12 cellular contexts compared by ENCODE assay signal in the genomic region with DNA sequence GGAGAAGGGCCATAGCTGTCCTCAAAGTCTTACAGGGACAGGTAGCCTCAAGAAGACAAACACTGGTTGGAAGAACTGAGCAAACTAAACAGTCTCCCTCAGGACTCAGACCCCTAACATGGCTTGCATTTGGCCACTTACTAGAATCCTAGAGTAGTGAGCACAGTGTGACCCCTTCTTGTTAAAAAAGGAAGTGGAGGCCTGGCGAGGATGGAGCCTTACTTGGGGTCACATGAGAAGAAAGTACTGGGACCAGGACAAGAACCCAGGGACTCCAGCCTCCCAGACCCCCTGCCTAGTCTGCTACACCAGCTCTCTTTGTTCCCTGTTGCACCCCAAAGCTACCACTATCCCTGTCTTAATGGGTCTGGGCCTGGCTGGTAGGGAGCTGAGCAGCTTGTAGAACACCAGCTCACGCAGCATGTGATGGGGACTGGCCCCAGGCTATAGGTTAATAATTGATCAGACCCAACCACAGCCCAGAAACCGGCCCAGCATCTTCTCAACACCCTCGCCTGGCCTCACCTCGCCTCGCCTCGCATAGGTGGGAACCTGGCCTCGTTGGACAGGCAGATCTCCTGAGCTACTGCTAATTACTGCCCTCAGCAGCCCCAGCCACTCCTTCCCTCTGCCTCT. TPM values are rescaled to one million over a fixed set of nuclear protein-coding genes. Genes with fewer than 3 reads are reported as not detected.
DNase-seq lines count a peak whose midpoint lies in the region; ATAC-seq and TF ChIP-seq lines count a peak whose summit lies in the region.
"Had no signal": no experiment of that assay in that cellular context is flagged by ENCODE, and none has a peak within 500 bp of the region (broad histone marks: within the 10 kb centered on the region; RNA-seq: fewer than 3 reads in every experiment).

No MANE protein-coding gene starts in this region.

- intact Hi-C loops in transverse colon (cut with DNase I; ENCODE audit: low total_unique reads), result no loop called here

- no peaks in the 10 kb centered on the region for H3K27me3 ChIP-seq in transverse colon
- H3K27me3 ChIP-seq: ascending aorta had no signal

- no peak for TF ChIP-seq EP300 in transverse colon (IDR thresholded peaks at IDR 0.05; ENCODE audit: low read depth)

- WGBS in transverse colon (ENCODE audit: low coverage in 1 of 2), 2 donors, result 47% methylated on average over 8 of the region's 8 CpGs; no CpG with 5 or more reads in 1 of the 2 donors

- no peak overlapping the region for H3K27ac ChIP-seq in transverse colon
- H3K27ac ChIP-seq: ascending aorta had no signal

- ATAC-seq in GM19025 (IDR thresholded peaks at IDR 0.05; ENCODE audit: low read depth, unreplicated experiment) (peak; percentile 83), HG02943 (IDR thresholded peaks at IDR 0.05; ENCODE audit: low read depth, unreplicated experiment) (peak; percentile 66)
- ATAC-seq: activated CD4-positive, alpha-beta T cell treated with anti-CD3 and anti-CD28 coated beads for 36 hours had no signal

- TF ChIP-seq CTCF in transverse colon (IDR thresholded peaks at IDR 0.05), result no peak

- H3K36me3 ChIP-seq in transverse colon, result no peaks in the 10 kb centered on the region
- H3K36me3 ChIP-seq: ascending aorta had no signal

- H3K4me3 ChIP-seq in transverse colon, result no peak overlapping the region
- H3K4me3 ChIP-seq: ascending aorta had no signal

- in situ Hi-C loops in transverse colon (cut with MboI; ENCODE audit: low pct_ligation_motif_present in 1 of 4, low pct_unique_long_range_greater_than_20kb in 1 of 4, low sequenced_read_pairs in 3 of 4), result no loop called here

- DNase-seq in glomerular visceral epithelial cell (ENCODE audit: extremely low spot score), result peak; percentile 43
- peak; percentile 72 for DNase-seq in transverse colon
- DNase-seq in foreskin melanocyte, result no peak
- no peak for DNase-seq in GDM1 (lab: John Stamatoyannopoulos, UW)
- no peak for DNase-seq in NCI-H82 (lab: John Stamatoyannopoulos, UW)
- DNase-seq: activated CD4-positive, alpha-beta T cell treated with anti-CD3 and anti-CD28 coated beads for 36 hours; foreskin fibroblast; OCI-M1; T-helper 1 cell had no signal

- no peak for TF ChIP-seq POLR2A in transverse colon (IDR thresholded peaks at IDR 0.05)

- H3K9me3 ChIP-seq in transverse colon, result no peaks in the 10 kb centered on the region
- H3K9me3 ChIP-seq: ascending aorta had no signal

- peaks cover 0 to 2% (median 0%) of the 10 kb centered on the region in 4 donors for H3K4me1 ChIP-seq in transverse colon
- H3K4me1 ChIP-seq: ascending aorta had no signal

RNA-seq across cellular contexts. Expression of gene DGAT2, which starts 17.6 kb away (rescaled TPM):
- total RNA-seq in transverse colon, result 1 to 10 TPM in 2 of 4 donors, not detected in 2; 3.3 to 3.7 TPM

RNA-seq across cellular contexts. Expression of gene UVRAG, which starts 28.8 kb away (rescaled TPM):
- 10 to 100 TPM; 12.7 to 34.6 (median 19.3) TPM for total RNA-seq in transverse colon

Comparison
In these comparisons a context has a peak if more than half of its experiments do, and no peak if none do; other contexts are left out.
1. DNase-seq: peak in glomerular visceral epithelial cell (single experiment) and transverse colon (single experiment); none in foreskin melanocyte (single experiment), GDM1 (single experiment) and NCI-H82 (single experiment).